In genomic region chr11:17921620-17922473, GRCh38 we compare ENCODE assay signal across 11 cellular contexts.
A peak's percentile ranks its signal among the peaks of the same experiment; 100 is the strongest.
DNase-seq lines count a peak whose midpoint lies in the region; ATAC-seq and TF ChIP-seq lines count a peak whose summit lies in the region.
"Had no signal": no experiment of that assay in that cellular context is flagged by ENCODE, and none has a peak within 500 bp of the region (broad histone marks: within the 10 kb centered on the region; RNA-seq: fewer than 3 reads in every experiment).

No MANE protein-coding gene starts in this region.

- POLR2A ChIA-PET in WTC11 (lab: Charles Lee): no interaction called here

- H3K36me3 ChIP-seq in suprapubic skin: peaks cover 12% of the 10 kb centered on the region

- H3K4me3 ChIP-seq in suprapubic skin: no peak overlapping the region

- no peak for TF ChIP-seq POLR2A in suprapubic skin (IDR thresholded peaks at IDR 0.05)

- H3K27me3 ChIP-seq in suprapubic skin: no peaks in the 10 kb centered on the region

- TF ChIP-seq CTCF in WTC11 (IDR thresholded peaks at IDR 0.05) (no peak), suprapubic skin (IDR thresholded peaks at IDR 0.05) (no peak)

- no peaks in the 10 kb centered on the region for H3K27me3 Mint-ChIP-seq in WTC11 (ENCODE audit: low read depth)
- H3K27me3 Mint-ChIP-seq: CD4-positive, CD25-positive, alpha-beta regulatory T cell had no signal

- no peak for DNase-seq in left cardiac atrium
- DNase-seq in cardiac septum (ENCODE audit: low spot score): no peak
- no peak for DNase-seq in WTC11 (ENCODE audit: low spot score)
- DNase-seq in left lobe of liver (ENCODE audit: low spot score): no peak
- no peak for DNase-seq in globus pallidus (ENCODE audit: low spot score)
- no peak for DNase-seq in GDM1 (lab: John Stamatoyannopoulos, UW)
- DNase-seq in suprapubic skin (ENCODE audit: low spot score in 2 of 2): no peak
- DNase-seq: activated gamma-delta T cell; CD4-positive, CD25-positive, alpha-beta regulatory T cell had no signal

- no peaks in the 10 kb centered on the region for H3K36me3 Mint-ChIP-seq in WTC11

- intact Hi-C loops in left cardiac atrium (cut with DNase I) (no loop called here), cardiac septum (cut with DNase I) (no loop called here)

- H3K9me3 Mint-ChIP-seq in WTC11: no peaks in the 10 kb centered on the region
- H3K9me3 Mint-ChIP-seq: CD4-positive, CD25-positive, alpha-beta regulatory T cell; T-helper 1 cell treated with Interleukin-12 subunit alpha and Interleukin-12 subunit beta and Interleukin-4 antibody, amounts not matched to agents 30 μg/mL and 1 μg/mL, for 36 hours had no signal

- CTCF ChIA-PET in WTC11 (lab: Charles Lee): interaction anchor here (1.1 to 2.4 kb wide), 4 partner anchors 9 to 155 kb away, joined by 3 to 6 read pairs (median 5); no protein-coding TSS in a partner anchor

- H3K9me3 ChIP-seq in suprapubic skin: no peaks in the 10 kb centered on the region

- H3K4me1 ChIP-seq in suprapubic skin: peaks cover 12% of the 10 kb centered on the region

- ATAC-seq in left cardiac atrium (peak; percentile 13 to 34), WTC11 (no peak), left lobe of liver (peak; percentile 40), GM21737 (IDR thresholded peaks at IDR 0.05; ENCODE audit: unreplicated experiment) (no peak)

- no peak for TF ChIP-seq EP300 in suprapubic skin (IDR thresholded peaks at IDR 0.05)

- WGBS in suprapubic skin: 31% methylated on average over 4 of the region's 4 CpGs

- H3K4me3 Mint-ChIP-seq in WTC11: no peak overlapping the region
- H3K4me3 Mint-ChIP-seq: CD4-positive, CD25-positive, alpha-beta regulatory T cell; T-helper 1 cell treated with Interleukin-12 subunit alpha and Interleukin-12 subunit beta and Interleukin-4 antibody, amounts not matched to agents 30 μg/mL and 1 μg/mL, for 36 hours had no signal

- H3K27ac ChIP-seq in suprapubic skin: no peak overlapping the region

- peak overlapping the region; percentile 21 for H3K27ac Mint-ChIP-seq in WTC11
- H3K27ac Mint-ChIP-seq: T-helper 1 cell treated with Interleukin-12 subunit alpha and Interleukin-12 subunit beta and Interleukin-4 antibody, amounts not matched to agents 30 μg/mL and 1 μg/mL, for 36 hours had no signal

- H3K4me1 Mint-ChIP-seq in WTC11: peaks cover 50% of the 10 kb centered on the region

TF ChIP-seq in WTC11, 78 proteins besides CTCF, POLR2A, EP300 and RAD21:
- no peak for TF ChIP-seq CDX4 (CRISPR knock-in tag; IDR thresholded peaks at IDR 0.05; ENCODE audit: borderline replicate concordance)
- TF ChIP-seq FOXJ3 (CRISPR knock-in tag; IDR thresholded peaks at IDR 0.05; ENCODE audit: borderline replicate concordance): no peak
- no peak for TF ChIP-seq E2F1 (CRISPR knock-in tag; IDR thresholded peaks at IDR 0.05)
- no peak for TF ChIP-seq ZBTB21 (CRISPR knock-in tag; IDR thresholded peaks at IDR 0.05; ENCODE audit: borderline replicate concordance)
- TF ChIP-seq CREB1 (CRISPR knock-in tag; IDR thresholded peaks at IDR 0.05): no peak
- TF ChIP-seq IRF1 (CRISPR knock-in tag; IDR thresholded peaks at IDR 0.05): no peak
- no peak for TF ChIP-seq EMX1 (CRISPR knock-in tag; IDR thresholded peaks at IDR 0.05)
- TF ChIP-seq TEAD1 (CRISPR knock-in tag; IDR thresholded peaks at IDR 0.05): no peak
- TF ChIP-seq SP1 (CRISPR knock-in tag; conservative IDR thresholded peaks at IDR 0.05): no peak
- no peak for TF ChIP-seq ELF4 (CRISPR knock-in tag; IDR thresholded peaks at IDR 0.05; ENCODE audit: low read depth)
- no peak for TF ChIP-seq RORB (CRISPR knock-in tag; IDR thresholded peaks at IDR 0.05)
- TF ChIP-seq MYBL2 (CRISPR knock-in tag; IDR thresholded peaks at IDR 0.05): no peak
- no peak for TF ChIP-seq E2F5 (CRISPR knock-in tag; IDR thresholded peaks at IDR 0.05)
- no peak for TF ChIP-seq ZNF512 (CRISPR knock-in tag; IDR thresholded peaks at IDR 0.05; ENCODE audit: borderline replicate concordance)
- TF ChIP-seq CREM (CRISPR knock-in tag; IDR thresholded peaks at IDR 0.05): no peak
- TF ChIP-seq ARID4B (CRISPR knock-in tag; IDR thresholded peaks at IDR 0.05; ENCODE audit: borderline replicate concordance): no peak
- TF ChIP-seq MLX (CRISPR knock-in tag; IDR thresholded peaks at IDR 0.05): no peak
- TF ChIP-seq SMAD4 (CRISPR knock-in tag; IDR thresholded peaks at IDR 0.05): no peak

Comparison
In these comparisons a context has a peak if more than half of its experiments do, and no peak if none do; other contexts are left out.
1. ATAC-seq: peak in left cardiac atrium (2 of 2) and left lobe of liver (single experiment); none in WTC11 (single experiment) and GM21737 (single experiment).